In genomic region chr14:103337794-103338193, GRCh38 we compare ENCODE assay signal across 14 cellular contexts. TPM values are rescaled to one million over a fixed set of nuclear protein-coding genes. Genes with fewer than 3 reads are reported as not detected.
DNase-seq lines count a peak whose midpoint lies in the region; ATAC-seq and TF ChIP-seq lines count a peak whose summit lies in the region.
"Had no signal": no experiment of that assay in that cellular context is flagged by ENCODE, and none has a peak within 500 bp of the region (broad histone marks: within the 10 kb centered on the region; RNA-seq: fewer than 3 reads in every experiment).

No MANE protein-coding gene starts in this region.

- no peak overlapping the region for H3K9ac ChIP-seq in subcutaneous abdominal adipose tissue (ENCODE audit: low read length in 5 of 5)

- peak overlapping the region; percentile 42 for H3K4me3 Mint-ChIP-seq in activated naive CD4-positive, alpha-beta T cell treated with anti-CD3 and anti-CD28 coated beads, Interleukin-2, amount 50 U/mL, for 24 hours
- H3K4me3 Mint-ChIP-seq in endothelial cell (ENCODE audit: unreplicated experiment): peak overlapping the region; percentile 58

- DNase-seq in activated naive CD4-positive, alpha-beta T cell (lab: John Stamatoyannopoulos, UW): no peak
- no peak for DNase-seq in endothelial cell (ENCODE audit: low spot score)
- DNase-seq in NCI-H446 treated with DMSO at 0.1 percent for 48 hours (lab: John Stamatoyannopoulos, UW): no peak
- DNase-seq in NCI-H1694 treated with DMSO at 0.1 percent for 48 hours (lab: John Stamatoyannopoulos, UW): no peak
- DNase-seq: ACHN; activated CD4-positive, alpha-beta T cell treated with anti-CD3 and anti-CD28 coated beads, Interleukin-2, amount 50 U/mL, for 48 hours; hippocampal formation; NCI-H187; NCI-H345; trophoblast cell had no signal

- peaks cover 39% of the 10 kb centered on the region for H3K36me3 Mint-ChIP-seq in activated naive CD4-positive, alpha-beta T cell treated with anti-CD3 and anti-CD28 coated beads, Interleukin-2, amount 50 U/mL, for 24 hours
- peaks cover 61% of the 10 kb centered on the region for H3K36me3 Mint-ChIP-seq in endothelial cell (ENCODE audit: low read depth, unreplicated experiment)

- H3K27ac ChIP-seq in VCaP: peak overlapping the region; percentile 99
- H3K27ac ChIP-seq in subcutaneous abdominal adipose tissue (ENCODE audit: low read depth, low read length): peak overlapping the region; percentile 96

- TF ChIP-seq CTCF in VCaP (conservative IDR thresholded peaks at IDR 0.05) (no peak), endothelial cell (IDR thresholded peaks at IDR 0.05; ENCODE audit: unreplicated experiment) (no peak)

- no peaks in the 10 kb centered on the region for H3K27me3 ChIP-seq in subcutaneous abdominal adipose tissue (ENCODE audit: control insufficient read depth in 5 of 5, insufficient read depth in 4 of 5, low read length in 5 of 5)

- H3K9me3 Mint-ChIP-seq in activated naive CD4-positive, alpha-beta T cell treated with anti-CD3 and anti-CD28 coated beads, Interleukin-2, amount 50 U/mL, for 24 hours: no peaks in the 10 kb centered on the region
- H3K9me3 Mint-ChIP-seq in endothelial cell (ENCODE audit: unreplicated experiment): no peaks in the 10 kb centered on the region

- peak overlapping the region; percentile 89 for H3K27ac Mint-ChIP-seq in activated naive CD4-positive, alpha-beta T cell treated with anti-CD3 and anti-CD28 coated beads, Interleukin-2, amount 50 U/mL, for 24 hours
- H3K27ac Mint-ChIP-seq in endothelial cell (ENCODE audit: unreplicated experiment): peak overlapping the region; percentile 74

- ATAC-seq in GM21825 (IDR thresholded peaks at IDR 0.05; ENCODE audit: unreplicated experiment): no peak

- no peaks in the 10 kb centered on the region for H3K27me3 Mint-ChIP-seq in activated naive CD4-positive, alpha-beta T cell treated with anti-CD3 and anti-CD28 coated beads, Interleukin-2, amount 50 U/mL, for 24 hours
- H3K27me3 Mint-ChIP-seq in endothelial cell (ENCODE audit: unreplicated experiment): peaks cover 14% of the 10 kb centered on the region

- peaks cover 2 to 26% (median 23%) of the 10 kb centered on the region in 5 donors for H3K4me1 ChIP-seq in subcutaneous abdominal adipose tissue (ENCODE audit: control insufficient read depth in 5 of 5, insufficient read depth in 5 of 5, low read length in 5 of 5)

- H3K4me1 Mint-ChIP-seq in activated naive CD4-positive, alpha-beta T cell treated with anti-CD3 and anti-CD28 coated beads, Interleukin-2, amount 50 U/mL, for 24 hours: peaks cover 66% of the 10 kb centered on the region
- H3K4me1 Mint-ChIP-seq in endothelial cell (ENCODE audit: unreplicated experiment): peaks cover 27% of the 10 kb centered on the region

- no peaks in the 10 kb centered on the region for H3K9me3 ChIP-seq in subcutaneous abdominal adipose tissue (ENCODE audit: control insufficient read depth in 5 of 5, low read length in 5 of 5)

- H3K4me3 ChIP-seq in subcutaneous abdominal adipose tissue (ENCODE audit: low read depth in 1 of 5, low read length in 5 of 5): no peak overlapping the region

- peaks cover 62 to 78% (median 75%) of the 10 kb centered on the region in 5 donors for H3K36me3 ChIP-seq in subcutaneous abdominal adipose tissue (ENCODE audit: control insufficient read depth in 5 of 5, insufficient read depth in 5 of 5, low read length in 5 of 5)

RNA-seq across cellular contexts. Expression of gene EIF5, which starts 3.8 kb away (rescaled TPM):
- total RNA-seq in endothelial cell (ENCODE audit: unreplicated experiment): 228 TPM

RNA-seq across cellular contexts. Expression of gene MARK3, which starts 47.4 kb away (rescaled TPM):
- total RNA-seq in endothelial cell (ENCODE audit: unreplicated experiment): 70.8 TPM
